Comparison of ENCODE assay signal across 1 cellular context in the genomic region with DNA sequence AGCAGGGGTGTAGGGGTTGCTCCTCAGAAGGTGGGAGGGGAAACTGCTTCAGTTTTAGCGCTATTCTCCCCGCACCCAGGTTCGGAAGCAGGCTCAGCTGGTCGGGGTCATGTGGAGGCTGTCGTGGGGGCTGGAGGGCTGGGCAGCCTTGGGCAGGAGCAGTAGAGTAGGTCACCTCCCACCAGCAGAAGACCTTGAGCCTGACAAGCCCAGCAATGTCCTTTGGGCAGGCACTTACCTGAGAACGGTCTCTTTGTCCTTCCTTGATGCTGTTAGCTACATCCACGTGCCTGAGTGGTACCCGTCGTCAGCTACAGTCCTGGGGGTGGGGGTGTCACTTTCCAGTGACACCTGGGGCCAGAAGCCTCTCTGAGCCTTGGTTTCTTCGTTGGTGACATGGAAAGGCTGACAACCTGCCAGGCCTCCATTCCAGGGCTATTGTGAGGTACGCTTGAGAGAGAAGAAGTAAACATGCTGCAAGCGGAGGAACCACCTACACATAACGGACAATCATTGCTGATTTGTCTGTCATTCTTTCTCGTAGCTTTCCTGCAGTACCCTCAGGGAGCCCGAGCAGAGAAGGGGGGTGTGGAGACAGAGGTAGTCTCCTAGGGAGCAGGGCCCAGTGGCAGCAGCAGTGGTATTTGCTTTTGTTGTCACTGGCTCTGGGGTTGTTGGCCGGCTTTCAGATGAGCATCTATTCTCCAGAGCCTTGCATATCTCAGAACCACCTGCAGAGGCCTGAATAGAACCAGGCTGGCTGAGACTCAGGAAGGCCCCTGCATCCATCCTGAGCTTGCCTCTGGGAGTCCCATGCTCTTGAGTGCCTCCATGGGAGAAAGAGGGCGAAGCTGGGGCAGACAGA.
TF ChIP-seq lines count a peak whose summit lies in the region.

No MANE protein-coding gene starts in this region.

TF ChIP-seq in SK-N-SH treated with all-trans-retinoic acid at 6 μM for 48 hours, 23 proteins besides CTCF, POLR2A, EP300 and RAD21 (continued from another document):
- TF ChIP-seq BACH2 (CRISPR knock-in tag; IDR thresholded peaks at IDR 0.05; ENCODE audit: borderline replicate concordance): no peak
- no peak for TF ChIP-seq ZC3H10 (CRISPR knock-in tag; IDR thresholded peaks at IDR 0.05)
- no peak for TF ChIP-seq ISL1 (CRISPR knock-in tag; IDR thresholded peaks at IDR 0.05)
- TF ChIP-seq CSDC2 (CRISPR knock-in tag; IDR thresholded peaks at IDR 0.05): no peak
- TF ChIP-seq, protein P1, sequence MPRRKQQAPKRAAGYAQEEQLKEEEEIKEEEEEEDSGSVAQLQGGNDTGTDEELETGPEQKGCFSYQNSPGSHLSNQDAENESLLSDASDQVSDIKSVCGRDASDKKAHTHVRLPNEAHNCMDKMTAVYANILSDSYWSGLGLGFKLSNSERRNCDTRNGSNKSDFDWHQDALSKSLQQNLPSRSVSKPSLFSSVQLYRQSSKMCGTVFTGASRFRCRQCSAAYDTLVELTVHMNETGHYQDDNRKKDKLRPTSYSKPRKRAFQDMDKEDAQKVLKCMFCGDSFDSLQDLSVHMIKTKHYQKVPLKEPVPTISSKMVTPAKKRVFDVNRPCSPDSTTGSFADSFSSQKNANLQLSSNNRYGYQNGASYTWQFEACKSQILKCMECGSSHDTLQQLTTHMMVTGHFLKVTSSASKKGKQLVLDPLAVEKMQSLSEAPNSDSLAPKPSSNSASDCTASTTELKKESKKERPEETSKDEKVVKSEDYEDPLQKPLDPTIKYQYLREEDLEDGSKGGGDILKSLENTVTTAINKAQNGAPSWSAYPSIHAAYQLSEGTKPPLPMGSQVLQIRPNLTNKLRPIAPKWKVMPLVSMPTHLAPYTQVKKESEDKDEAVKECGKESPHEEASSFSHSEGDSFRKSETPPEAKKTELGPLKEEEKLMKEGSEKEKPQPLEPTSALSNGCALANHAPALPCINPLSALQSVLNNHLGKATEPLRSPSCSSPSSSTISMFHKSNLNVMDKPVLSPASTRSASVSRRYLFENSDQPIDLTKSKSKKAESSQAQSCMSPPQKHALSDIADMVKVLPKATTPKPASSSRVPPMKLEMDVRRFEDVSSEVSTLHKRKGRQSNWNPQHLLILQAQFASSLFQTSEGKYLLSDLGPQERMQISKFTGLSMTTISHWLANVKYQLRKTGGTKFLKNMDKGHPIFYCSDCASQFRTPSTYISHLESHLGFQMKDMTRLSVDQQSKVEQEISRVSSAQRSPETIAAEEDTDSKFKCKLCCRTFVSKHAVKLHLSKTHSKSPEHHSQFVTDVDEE (CRISPR knock-in tag; IDR thresholded peaks at IDR 0.05): no peak
- TF ChIP-seq GLIS3 (CRISPR knock-in tag; IDR thresholded peaks at IDR 0.05): no peak
- no peak for TF ChIP-seq ZNF70 (CRISPR knock-in tag; IDR thresholded peaks at IDR 0.05)
- TF ChIP-seq, protein P2, sequence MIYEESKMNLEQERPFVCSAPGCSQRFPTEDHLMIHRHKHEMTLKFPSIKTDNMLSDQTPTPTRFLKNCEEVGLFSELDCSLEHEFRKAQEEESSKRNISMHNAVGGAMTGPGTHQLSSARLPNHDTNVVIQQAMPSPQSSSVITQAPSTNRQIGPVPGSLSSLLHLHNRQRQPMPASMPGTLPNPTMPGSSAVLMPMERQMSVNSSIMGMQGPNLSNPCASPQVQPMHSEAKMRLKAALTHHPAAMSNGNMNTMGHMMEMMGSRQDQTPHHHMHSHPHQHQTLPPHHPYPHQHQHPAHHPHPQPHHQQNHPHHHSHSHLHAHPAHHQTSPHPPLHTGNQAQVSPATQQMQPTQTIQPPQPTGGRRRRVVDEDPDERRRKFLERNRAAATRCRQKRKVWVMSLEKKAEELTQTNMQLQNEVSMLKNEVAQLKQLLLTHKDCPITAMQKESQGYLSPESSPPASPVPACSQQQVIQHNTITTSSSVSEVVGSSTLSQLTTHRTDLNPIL (CRISPR knock-in tag; IDR thresholded peaks at IDR 0.05; ENCODE audit: low read depth): no peak
- TF ChIP-seq TOX (CRISPR knock-in tag; IDR thresholded peaks at IDR 0.05; ENCODE audit: borderline replicate concordance): no peak
- no peak for TF ChIP-seq PPARA (CRISPR knock-in tag; IDR thresholded peaks at IDR 0.05; ENCODE audit: borderline replicate concordance)
- TF ChIP-seq, protein P3, sequence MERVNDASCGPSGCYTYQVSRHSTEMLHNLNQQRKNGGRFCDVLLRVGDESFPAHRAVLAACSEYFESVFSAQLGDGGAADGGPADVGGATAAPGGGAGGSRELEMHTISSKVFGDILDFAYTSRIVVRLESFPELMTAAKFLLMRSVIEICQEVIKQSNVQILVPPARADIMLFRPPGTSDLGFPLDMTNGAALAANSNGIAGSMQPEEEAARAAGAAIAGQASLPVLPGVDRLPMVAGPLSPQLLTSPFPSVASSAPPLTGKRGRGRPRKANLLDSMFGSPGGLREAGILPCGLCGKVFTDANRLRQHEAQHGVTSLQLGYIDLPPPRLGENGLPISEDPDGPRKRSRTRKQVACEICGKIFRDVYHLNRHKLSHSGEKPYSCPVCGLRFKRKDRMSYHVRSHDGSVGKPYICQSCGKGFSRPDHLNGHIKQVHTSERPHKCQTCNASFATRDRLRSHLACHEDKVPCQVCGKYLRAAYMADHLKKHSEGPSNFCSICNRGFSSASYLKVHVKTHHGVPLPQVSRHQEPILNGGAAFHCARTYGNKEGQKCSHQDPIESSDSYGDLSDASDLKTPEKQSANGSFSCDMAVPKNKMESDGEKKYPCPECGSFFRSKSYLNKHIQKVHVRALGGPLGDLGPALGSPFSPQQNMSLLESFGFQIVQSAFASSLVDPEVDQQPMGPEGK (CRISPR knock-in tag; IDR thresholded peaks at IDR 0.05; ENCODE audit: borderline replicate concordance): no peak
- TF ChIP-seq ZNF8 (CRISPR knock-in tag; IDR thresholded peaks at IDR 0.05): no peak
